9 cellular contexts compared by ENCODE assay signal in the genomic region with DNA sequence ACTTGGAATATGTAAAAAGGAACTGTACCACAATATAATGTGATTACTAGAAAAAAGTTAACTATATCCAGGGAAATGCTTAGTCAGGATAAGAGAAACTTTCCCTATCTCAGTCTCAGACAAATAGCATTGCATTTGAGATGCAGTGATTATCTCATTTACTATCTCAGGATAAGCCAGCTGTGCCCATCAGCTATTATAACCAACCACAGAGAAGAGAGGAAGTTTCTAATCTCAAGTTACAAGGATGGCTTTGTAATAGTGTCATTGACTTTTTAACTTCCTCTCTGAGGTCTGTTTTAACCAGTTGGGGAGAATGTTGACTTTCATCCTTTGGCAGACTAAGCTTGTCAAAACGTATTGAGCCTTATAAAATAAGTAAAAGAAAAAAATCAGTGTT. TPM values are rescaled to one million over a fixed set of nuclear protein-coding genes. Genes with fewer than 3 reads are reported as not detected.
DNase-seq lines count a peak whose midpoint lies in the region; ATAC-seq and TF ChIP-seq lines count a peak whose summit lies in the region.
"Had no signal": no experiment of that assay in that cellular context is flagged by ENCODE, and none has a peak within 500 bp of the region (broad histone marks: within the 10 kb centered on the region; RNA-seq: fewer than 3 reads in every experiment).

No MANE protein-coding gene starts in this region.

- H3K27ac ChIP-seq in ovary = no peak overlapping the region

- no peak overlapping the region for H3K27ac Mint-ChIP-seq in activated naive CD8-positive, alpha-beta T cell treated with anti-CD3 and anti-CD28 coated beads, Interleukin-2, amount 50 U/mL, for 24 hours

- H3K36me3 ChIP-seq in ovary = no peaks in the 10 kb centered on the region

- H3K4me3 ChIP-seq in ovary = no peak overlapping the region

- TF ChIP-seq CTCF in ovary (IDR thresholded peaks at IDR 0.05) = no peak

- intact Hi-C loops in ovary (cut with DNase I) = no loop called here

- no peak for TF ChIP-seq EP300 in ovary (IDR thresholded peaks at IDR 0.05)

- no peaks in the 10 kb centered on the region for H3K27me3 Mint-ChIP-seq in activated naive CD8-positive, alpha-beta T cell treated with anti-CD3 and anti-CD28 coated beads, Interleukin-2, amount 50 U/mL, for 24 hours

- H3K4me1 ChIP-seq in ovary (ENCODE audit: insufficient read depth) = no peaks in the 10 kb centered on the region

- H3K4me3 Mint-ChIP-seq in activated naive CD8-positive, alpha-beta T cell treated with anti-CD3 and anti-CD28 coated beads, Interleukin-2, amount 50 U/mL, for 24 hours = no peak overlapping the region

- H3K27me3 ChIP-seq in ovary = no peaks in the 10 kb centered on the region

- no peaks in the 10 kb centered on the region for H3K9me3 Mint-ChIP-seq in activated naive CD8-positive, alpha-beta T cell treated with anti-CD3 and anti-CD28 coated beads, Interleukin-2, amount 50 U/mL, for 24 hours

- TF ChIP-seq POLR2A in erythroblast (IDR thresholded peaks at IDR 0.05; ENCODE audit: low read length) (no peak), ovary (IDR thresholded peaks at IDR 0.05) (no peak)

- peaks cover 30% of the 10 kb centered on the region for H3K36me3 Mint-ChIP-seq in activated naive CD8-positive, alpha-beta T cell treated with anti-CD3 and anti-CD28 coated beads, Interleukin-2, amount 50 U/mL, for 24 hours (ENCODE audit: low read depth)

- 42 to 56% (median 43%) methylated on average over 1 of the region's 1 CpG for WGBS in ovary, 3 donors

- no peaks in the 10 kb centered on the region for H3K9me3 ChIP-seq in ovary

- peaks cover 9% of the 10 kb centered on the region for H3K4me1 Mint-ChIP-seq in activated naive CD8-positive, alpha-beta T cell treated with anti-CD3 and anti-CD28 coated beads, Interleukin-2, amount 50 U/mL, for 24 hours

- peak; percentile 73 for ATAC-seq in GM21367 (IDR thresholded peaks at IDR 0.05; ENCODE audit: unreplicated experiment)
- peak; percentile 78 for ATAC-seq in HG03558 (IDR thresholded peaks at IDR 0.05; ENCODE audit: extremely low read depth, unreplicated experiment)
- ATAC-seq in activated naive CD8-positive, alpha-beta T cell treated with anti-CD3 and anti-CD28 coated beads, Interleukin-2, amount 50 U/mL, for 24 hours = peak; percentile 36
- ATAC-seq: HCT116 had no signal

- DNase-seq in COLO829 (ENCODE audit: low spot score) (peak; percentile 71), erythroblast (lab: John Stamatoyannopoulos, UW) (no peak), ovary (no peak), pons (ENCODE audit: low spot score) (no peak), NCI-H345 treated with DMSO at 0.1 percent for 48 hours (lab: John Stamatoyannopoulos, UW; ENCODE audit: unreplicated experiment) (no peak)
- DNase-seq in activated naive CD8-positive, alpha-beta T cell treated with anti-CD3 and anti-CD28 coated beads, Interleukin-2, amount 50 U/mL, for 24 hours = no peak

RNA-seq across cellular contexts. Expression of a gene that starts 56.5 kb away (rescaled TPM):
- total RNA-seq in ovary = 10 to 100 TPM; 14.1 to 28.4 (median 19.8) TPM
- polyA plus RNA-seq in ovary = 10 to 100 TPM in 1 of 2 donors, 1 to 10 TPM in 1; 7.9 to 11.6 TPM
